Comparison of ENCODE assay signal across 26 cellular contexts in genomic region chr18:36177913-36178312, GRCh38.
"Had no signal": no experiment of that assay in that cellular context is flagged by ENCODE, and none has a peak within 500 bp of the region (broad histone marks: within the 10 kb centered on the region; RNA-seq: fewer than 3 reads in every experiment).

No MANE protein-coding gene starts in this region.

- ATAC-seq: activated T-cell treated with anti-CD3 and anti-CD28 coated beads, Interleukin-2, amount 50 U/mL, for 72 hours; foreskin keratinocyte; lower lobe of right lung; mucosa of descending colon; WTC11 had no signal

- H3K4me3 Mint-ChIP-seq: activated CD4-positive, alpha-beta memory T cell treated with anti-CD3 and anti-CD28 coated beads, Interleukin-2, amount 10 ng/mL, durations not matched to agents 7 days and 5 days; activated naive CD4-positive, alpha-beta T cell treated with anti-CD3 and anti-CD28 coated beads, Interleukin-2, amount 10 ng/mL, durations not matched to agents 7 days and 5 days; activated T-cell treated with anti-CD3 and anti-CD28 coated beads, Interleukin-2, amount 50 U/mL, for 72 hours; brain; neural crest cell; stimulated activated naive CD8-positive, alpha-beta T cell treated with anti-CD3 and anti-CD28 coated beads, Interleukin-15, Interleukin-2, amounts not matched to agents 100 ng/mL and 50 ng/mL, for 24 hours; WTC11 had no signal

- H3K27me3 ChIP-seq: foreskin keratinocyte, sigmoid colon, tibial artery had no signal

- H3K27ac ChIP-seq: foreskin keratinocyte, lower lobe of right lung, sigmoid colon, tibial artery had no signal

- H3K4me1 ChIP-seq: foreskin keratinocyte had no signal

- DNase-seq: activated CD4-positive, alpha-beta memory T cell treated with anti-CD3 and anti-CD28 coated beads, Interleukin-2, amount 10 ng/mL, durations not matched to agents 7 days and 5 days; activated CD4-positive, alpha-beta T cell treated with anti-CD3 and anti-CD28 coated beads for 4 hours; activated effector memory CD4-positive, alpha-beta T cell treated with anti-CD3 and anti-CD28 coated beads, Interleukin-2, amount 50 U/mL, for 16 hours; activated naive CD4-positive, alpha-beta T cell treated with anti-CD3 and anti-CD28 coated beads, Interleukin-2, amount 10 ng/mL, durations not matched to agents 7 days and 5 days; activated T-cell treated with anti-CD3 and anti-CD28 coated beads, Interleukin-2, amount 50 U/mL, for 72 hours; aorta; caudate nucleus; dermis blood vessel endothelial cell; effector CD8-positive, alpha-beta T cell; foreskin keratinocyte; kidney; lower lobe of right lung; mesendoderm; mucosa of descending colon; occipital lobe; sigmoid colon; stimulated activated CD4-positive, alpha-beta T cell treated with anti-CD3 and anti-CD28 coated beads, Interleukin-15, amount 100 ng/mL, for 24 hours; stimulated activated CD4-positive, alpha-beta T cell treated with anti-CD3 and anti-CD28 coated beads, Interleukin-2, amount 100 ng/mL, for 48 hours; T-helper 1 cell; T-helper 9 cell; tibial artery had no signal

- H3K27ac Mint-ChIP-seq: activated naive CD4-positive, alpha-beta T cell treated with anti-CD3 and anti-CD28 coated beads, Interleukin-2, amount 10 ng/mL, durations not matched to agents 7 days and 5 days; brain; stimulated activated naive CD8-positive, alpha-beta T cell treated with anti-CD3 and anti-CD28 coated beads, Interleukin-15, Interleukin-2, amounts not matched to agents 100 ng/mL and 50 ng/mL, for 24 hours had no signal

- H3K9me3 ChIP-seq: lower lobe of right lung, mucosa of descending colon, sigmoid colon, tibial artery had no signal

- H3K27me3 Mint-ChIP-seq: activated CD4-positive, alpha-beta memory T cell treated with anti-CD3 and anti-CD28 coated beads, Interleukin-2, amount 10 ng/mL, durations not matched to agents 7 days and 5 days; activated naive CD4-positive, alpha-beta T cell treated with anti-CD3 and anti-CD28 coated beads, Interleukin-2, amount 10 ng/mL, durations not matched to agents 7 days and 5 days; brain; stimulated activated naive CD8-positive, alpha-beta T cell treated with anti-CD3 and anti-CD28 coated beads, Interleukin-15, Interleukin-2, amounts not matched to agents 100 ng/mL and 50 ng/mL, for 24 hours had no signal

- H3K4me3 ChIP-seq: lower lobe of right lung, mucosa of descending colon, sigmoid colon, smooth muscle cell, tibial artery had no signal

- FAIRE-seq: kidney had no signal

- H3K9me3 Mint-ChIP-seq: activated CD4-positive, alpha-beta memory T cell treated with anti-CD3 and anti-CD28 coated beads, Interleukin-2, amount 10 ng/mL, durations not matched to agents 7 days and 5 days; activated naive CD4-positive, alpha-beta T cell treated with anti-CD3 and anti-CD28 coated beads, Interleukin-2, amount 10 ng/mL, durations not matched to agents 7 days and 5 days; activated T-cell treated with anti-CD3 and anti-CD28 coated beads, Interleukin-2, amount 50 U/mL, for 72 hours; brain; neural crest cell; stimulated activated naive CD8-positive, alpha-beta T cell treated with anti-CD3 and anti-CD28 coated beads, Interleukin-15, Interleukin-2, amounts not matched to agents 100 ng/mL and 50 ng/mL, for 24 hours; WTC11 had no signal

- H3K4me2 ChIP-seq: smooth muscle cell had no signal
